10 cellular contexts compared by ENCODE assay signal in genomic region chr13:113947321-113948033, GRCh38. TPM values are rescaled to one million over a fixed set of nuclear protein-coding genes. Genes with fewer than 3 reads are reported as not detected.
DNase-seq lines count a peak whose midpoint lies in the region; ATAC-seq, FAIRE-seq and TF ChIP-seq lines count a peak whose summit lies in the region.
"Had no signal": no experiment of that assay in that cellular context is flagged by ENCODE, and none has a peak within 500 bp of the region (broad histone marks: within the 10 kb centered on the region; RNA-seq: fewer than 3 reads in every experiment).

No MANE protein-coding gene starts in this region.

- peaks cover 0 to 9% (median 0%) of the 10 kb centered on the region in 5 experiments for H3K9me3 Mint-ChIP-seq in brain

- no peak for TF ChIP-seq EP300 in transverse colon (IDR thresholded peaks at IDR 0.05; ENCODE audit: low read depth)

- in situ Hi-C loops in transverse colon (cut with MboI; ENCODE audit: low pct_ligation_motif_present in 1 of 4, low pct_unique_long_range_greater_than_20kb in 1 of 4, low sequenced_read_pairs in 3 of 4), result loop anchor here in 1 of 4 donors (10.0 kb wide), 1 partner anchor 123 kb away; no protein-coding TSS in a partner anchor

- intact Hi-C loops in kidney (cut with DNase I), result no loop called here
- intact Hi-C loops in transverse colon (cut with DNase I; ENCODE audit: low total_unique reads), result loop anchor here (5.0 kb wide), 1 partner anchor 135 kb away; no protein-coding TSS in a partner anchor

- no peaks in the 10 kb centered on the region for H3K36me3 Mint-ChIP-seq in brain

- no peaks in the 10 kb centered on the region for H3K36me3 ChIP-seq in kidney (ENCODE audit: control insufficient read depth in 1 of 2, insufficient read depth in 2 of 2, low read length in 2 of 2)
- H3K36me3 ChIP-seq in transverse colon, result no peaks in the 10 kb centered on the region

- no peaks in the 10 kb centered on the region for H3K27me3 ChIP-seq in transverse colon

- no peaks in the 10 kb centered on the region for H3K9me3 ChIP-seq in kidney (ENCODE audit: control insufficient read depth in 1 of 2, low read length in 2 of 2)
- H3K9me3 ChIP-seq in transverse colon, result no peaks in the 10 kb centered on the region

- H3K27me3 Mint-ChIP-seq in brain, result no peaks in the 10 kb centered on the region

- DNase-seq in NOMO-1 treated with DMSO at 0.1 percent for 48 hours (lab: John Stamatoyannopoulos, UW; ENCODE audit: unreplicated experiment), result peak; percentile 13
- no peak for DNase-seq in NOMO-1 (lab: John Stamatoyannopoulos, UW; ENCODE audit: unreplicated experiment in 2 of 2)
- DNase-seq in kidney, result peak; percentile 65
- DNase-seq in transverse colon, result peak; percentile 65
- DNase-seq in effector CD4-positive, alpha-beta T cell, result no peak
- no peak for DNase-seq in MV-4-11 (lab: John Stamatoyannopoulos, UW)
- DNase-seq: DND-41 had no signal

- H3K27ac Mint-ChIP-seq in brain, result peak overlapping the region in 1 of 5 experiments; percentile 52

- peak; percentile 55 to 58 for TF ChIP-seq CTCF in brain (conservative IDR thresholded peaks at IDR 0.05)
- TF ChIP-seq CTCF in kidney (IDR thresholded peaks at IDR 0.05; ENCODE audit: borderline replicate concordance, extremely low read depth, insufficient read depth), result peak; percentile 62
- peak; percentile 58 to 88 (median 70) for TF ChIP-seq CTCF in transverse colon (IDR thresholded peaks at IDR 0.05)

- no peak for FAIRE-seq in kidney (lab: Jason Lieb, UNC)
- FAIRE-seq: islet of Langerhans had no signal

- H3K4me1 ChIP-seq in kidney (ENCODE audit: control insufficient read depth in 1 of 2, insufficient read depth in 1 of 2, low read depth in 1 of 2, low read length in 2 of 2) (no peaks in the 10 kb centered on the region), transverse colon (peaks cover 0 to 11% (median 6%) of the 10 kb centered on the region in 4 donors)

- H3K4me3 Mint-ChIP-seq in brain, result no peak overlapping the region

- H3K27ac ChIP-seq in kidney (ENCODE audit: low read depth in 2 of 2, low read length in 2 of 2), result no peak overlapping the region
- H3K27ac ChIP-seq in transverse colon, result no peak overlapping the region

- H3K4me3 ChIP-seq in kidney (ENCODE audit: low read length in 2 of 2) (no peak overlapping the region), transverse colon (no peak overlapping the region)

- H3K9ac ChIP-seq in kidney (ENCODE audit: low read length in 2 of 2), result no peak overlapping the region

- 62% methylated on average over 17 of the region's 17 CpGs; no CpG with 5 or more reads in 1 of the 2 donors for WGBS in transverse colon (ENCODE audit: low coverage in 1 of 2), 2 donors

- peaks cover 13% of the 10 kb centered on the region for H3K4me1 Mint-ChIP-seq in brain

- no peak for ATAC-seq in GM18502 (IDR thresholded peaks at IDR 0.05; ENCODE audit: poor library complexity, unreplicated experiment)

- no peak for TF ChIP-seq POLR2A in transverse colon (IDR thresholded peaks at IDR 0.05)

RNA-seq across cellular contexts. Expression of gene C13orf46, which starts 26.4 kb away (rescaled TPM):
- polyA plus RNA-seq in brain (ENCODE audit: insufficient read depth, low read depth, low replicate concordance) (0.24 TPM), kidney (ENCODE audit: insufficient read depth, low read depth, low replicate concordance) (not detected)
- total RNA-seq in kidney (1.1 TPM), transverse colon (10 to 100 TPM in 1 of 4 donors, 1 to 10 TPM in 1, under 1 TPM in 1, not detected in 1; 0.41 to 77.4 (median 1.1) TPM)

Comparison
In these comparisons a context has a peak if more than half of its experiments do, and no peak if none do; other contexts are left out.
1. DNase-seq: peak in NOMO-1 treated with DMSO at 0.1 percent for 48 hours (single experiment), kidney (single experiment) and transverse colon (single experiment); none in NOMO-1 (0 of 2), effector CD4-positive, alpha-beta T cell (single experiment) and MV-4-11 (single experiment).
2. Peak in every context shown above with its lines, with median percentiles within 50 percentile points of each other: CTCF ChIP-seq.